Comparison of ENCODE assay signal across 9 cellular contexts in the genomic region with DNA sequence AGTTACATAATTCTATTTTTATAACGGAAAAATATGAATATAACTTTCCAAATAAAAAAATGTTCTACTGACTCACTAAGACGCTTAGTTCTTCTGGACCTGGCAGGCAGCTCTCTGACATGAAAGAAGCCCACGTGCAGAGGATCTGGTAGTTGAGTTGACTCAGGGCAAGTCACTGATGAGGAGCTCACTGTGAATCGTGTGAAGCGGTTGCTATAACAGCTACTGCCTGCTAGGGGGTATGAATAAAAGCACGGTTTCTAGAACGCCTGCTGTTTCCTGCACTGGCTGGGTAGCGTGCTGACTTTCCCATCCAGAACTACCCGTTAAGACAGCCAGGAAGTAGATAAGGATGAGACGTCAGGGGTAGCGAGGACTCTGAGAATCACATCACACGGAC. TPM values are rescaled to one million over a fixed set of nuclear protein-coding genes. Genes with fewer than 3 reads are reported as not detected.
DNase-seq lines count a peak whose midpoint lies in the region; ATAC-seq lines count a peak whose summit lies in the region.
"Had no signal": no experiment of that assay in that cellular context is flagged by ENCODE, and none has a peak within 500 bp of the region (broad histone marks: within the 10 kb centered on the region; RNA-seq: fewer than 3 reads in every experiment).

No MANE protein-coding gene starts in this region.

- no peak for ATAC-seq in HG03342 (IDR thresholded peaks at IDR 0.05; ENCODE audit: unreplicated experiment)

- DNase-seq in AG08395 (ENCODE audit: low spot score) = peak; percentile 83
- peak; percentile 85 for DNase-seq in KBM-7
- DNase-seq in astrocyte of the hippocampus (ENCODE audit: low read depth, low spot score) = peak; percentile 12
- DNase-seq in lung microvascular endothelial cell (ENCODE audit: low read depth in 2 of 2) = peak; percentile 52 to 66
- no peak for DNase-seq in DMS153 (lab: John Stamatoyannopoulos, UW)
- no peak for DNase-seq in 8988T
- no peak for DNase-seq in SKM-1 (lab: John Stamatoyannopoulos, UW; ENCODE audit: unreplicated experiment)
- DNase-seq: Peyer's patch had no signal

- in situ Hi-C loops in KBM-7 (cut with MboI; ENCODE audit: low pct_unique_long_range_greater_than_20kb, low sequenced_read_pairs) = no loop called here

RNA-seq across cellular contexts. Expression of gene WASF3, which starts 54.7 kb away (rescaled TPM):
- total RNA-seq in lung microvascular endothelial cell = 15.3 and 21.2 TPM in 2 replicates

Comparison
In these comparisons a context has a peak if more than half of its experiments do, and no peak if none do; other contexts are left out.
1. DNase-seq: peak in AG08395 (single experiment), KBM-7 (single experiment), astrocyte of the hippocampus (single experiment) and lung microvascular endothelial cell (2 of 2); none in DMS153 (single experiment), 8988T (single experiment) and SKM-1 (single experiment).